Comparison of ENCODE assay signal across 22 cellular contexts in genomic region chr9:72917892-72918509, GRCh38. TPM values are rescaled to one million over a fixed set of nuclear protein-coding genes. Genes with fewer than 3 reads are reported as not detected.
"Had no signal": no experiment of that assay in that cellular context is flagged by ENCODE, and none has a peak within 500 bp of the region (broad histone marks: within the 10 kb centered on the region; RNA-seq: fewer than 3 reads in every experiment).

No MANE protein-coding gene starts in this region.

- ATAC-seq: T-cell had no signal

- H3K9me3 ChIP-seq: SK-N-SH had no signal

- H3K27ac ChIP-seq: HL-60, RWPE1 had no signal

- FAIRE-seq: HTR-8/SVneo had no signal

- H3K9ac ChIP-seq: SK-N-SH had no signal

- DNase-seq: KBM-7, MV-4-11, NCI-H1048, NCI-H1436, NCI-H187, NCI-H2029, NCI-H2081 treated with DMSO at 0.1 percent for 48 hours, NCI-H2171, NCI-H226, NCI-H446, NCI-H510A, NCI-H524 treated with DMSO at 0.1 percent for 48 hours, NCI-H69, NCI-H774, SHP77, SK-N-SH, SW 1271, T-cell had no signal

- H3K4me2 ChIP-seq: SK-N-SH had no signal

RNA-seq across cellular contexts. Expression of gene ALDH1A1, which starts 34.9 kb away (rescaled TPM):
- total RNA-seq: MCF 10A had no signal
